In genomic region chr10:65544756-65545155, GRCh38 we compare ENCODE assay signal across 29 cellular contexts.
"Had no signal": no experiment of that assay in that cellular context is flagged by ENCODE, and none has a peak within 500 bp of the region (broad histone marks: within the 10 kb centered on the region; RNA-seq: fewer than 3 reads in every experiment).

No MANE protein-coding gene starts in this region.

- H3K9me3 ChIP-seq: left lung, neutrophil, right atrium auricular region, stomach, testis, thyroid gland, transverse colon, upper lobe of left lung, vagina had no signal

- H3K4me1 ChIP-seq: left lung, neural progenitor cell, parathyroid adenoma, right atrium auricular region, stomach, testis, thyroid gland, transverse colon, upper lobe of left lung, vagina had no signal

- H3K27ac ChIP-seq: left lung, neural progenitor cell, neutrophil, parathyroid adenoma, right atrium auricular region, skin epidermis, stomach, testis, thyroid gland, transverse colon, upper lobe of left lung, vagina had no signal

- H3K9ac ChIP-seq: neural progenitor cell, parathyroid adenoma had no signal

- H3K79me2 ChIP-seq: parathyroid adenoma had no signal

- H3K27me3 ChIP-seq: left lung, neural progenitor cell, neutrophil, right atrium auricular region, stomach, testis, thyroid gland, transverse colon, upper lobe of left lung, vagina had no signal

- DNase-seq: hippocampal formation; kidney; left colon; left lung; mesendoderm; naive B cell; natural killer cell; nephron progenitor cell; occipital lobe; stimulated activated CD4-positive, alpha-beta T cell treated with anti-CD3 and anti-CD28 coated beads, Interleukin-12 subunit alpha, Interleukin-12 subunit beta, amount 100 ng/mL, for 4 hours; stimulated activated CD4-positive, alpha-beta T cell treated with anti-CD3 and anti-CD28 coated beads, Interleukin-15, amount 100 ng/mL, for 24 hours; stimulated activated CD4-positive, alpha-beta T cell treated with anti-CD3 and anti-CD28 coated beads, Interleukin-2, amount 100 ng/mL, for 24 hours; stimulated activated CD4-positive, alpha-beta T cell treated with anti-CD3 and anti-CD28 coated beads, Interleukin-4, amount 100 ng/mL, for 1 hour; stimulated activated naive B cell treated with anti-CD40 and anti-IgM and Interleukin-4, amounts not matched to agents 10 μg/mL and 1 μg/mL and 100 μg/mL, for 72 hours; stimulated activated naive CD8-positive, alpha-beta T cell treated with anti-CD3 and anti-CD28 coated beads, Interleukin-15, Interleukin-2, amounts not matched to agents 100 U/mL and 50 U/mL, for 24 hours; stomach; testis; thyroid gland; transverse colon; upper lobe of left lung had no signal

- H3K4me3 ChIP-seq: left lung, lung, neural progenitor cell, right atrium auricular region, skin epidermis, stomach, testis, thyroid gland, transverse colon, upper lobe of left lung, vagina had no signal

- H2AFZ ChIP-seq: neural progenitor cell, parathyroid adenoma had no signal

- H3K36me3 ChIP-seq: left lung, neural progenitor cell, neutrophil, right atrium auricular region, stomach, thyroid gland, transverse colon, upper lobe of left lung, vagina had no signal

- FAIRE-seq: islet of Langerhans, kidney had no signal

- H3K4me2 ChIP-seq: neural progenitor cell had no signal

- ATAC-seq: left colon; left lung; natural killer cell; sciatic nerve; stimulated activated naive B cell treated with anti-CD40 and anti-IgM and Interleukin-4, amounts not matched to agents 10 μg/mL and 1 μg/mL and 100 μg/mL, for 72 hours; stimulated activated naive CD8-positive, alpha-beta T cell treated with anti-CD3 and anti-CD28 coated beads, Interleukin-15, Interleukin-2, amounts not matched to agents 100 U/mL and 50 U/mL, for 24 hours had no signal
